ENCODE assay signal across 26 cellular contexts in genomic region chr4:42172391-42172790, GRCh38. TPM values are rescaled to one million over a fixed set of nuclear protein-coding genes. Genes with fewer than 3 reads are reported as not detected.
"Had no signal": no experiment of that assay in that cellular context is flagged by ENCODE, and none has a peak within 500 bp of the region (broad histone marks: within the 10 kb centered on the region; RNA-seq: fewer than 3 reads in every experiment).

No MANE protein-coding gene starts in this region.

- H3K27ac Mint-ChIP-seq: immature natural killer cell; naive thymus-derived CD8-positive, alpha-beta T cell; nephron; progenitor cell of endocrine pancreas; stimulated activated naive B cell treated with anti-CD40 and anti-IgM and Interleukin-4, amounts not matched to agents 10 μg/mL and 1 μg/mL and 100 μg/mL, for 72 hours had no signal

- H3K4me1 ChIP-seq: left lung, lower lobe of right lung, right atrium auricular region, right lobe of liver, stomach, testis, thyroid gland, transverse colon, upper lobe of left lung had no signal

- ATAC-seq: left colon; left lung; lower lobe of right lung; naive thymus-derived CD8-positive, alpha-beta T cell; right lobe of liver; stimulated activated naive B cell treated with anti-CD40 and anti-IgM and Interleukin-4, amounts not matched to agents 10 μg/mL and 1 μg/mL and 100 μg/mL, for 72 hours; stimulated activated naive CD8-positive, alpha-beta T cell treated with anti-CD3 and anti-CD28 coated beads, Interleukin-15, Interleukin-2, amounts not matched to agents 100 U/mL and 50 U/mL, for 24 hours had no signal

- H3K27me3 Mint-ChIP-seq: stimulated activated naive B cell treated with anti-CD40 and anti-IgM and Interleukin-4, amounts not matched to agents 10 μg/mL and 1 μg/mL and 100 μg/mL, for 72 hours had no signal

- H3K36me3 Mint-ChIP-seq: immature natural killer cell had no signal

- DNase-seq: hypothalamus; immature natural killer cell; kidney; left colon; left lung; lower lobe of right lung; mammary epithelial cell; mesenchymal stem cell; naive thymus-derived CD8-positive, alpha-beta T cell; ovary; right lobe of liver; stimulated activated CD4-positive, alpha-beta T cell treated with anti-CD3 and anti-CD28 coated beads, Interleukin-2, amount 100 ng/mL, for 24 hours; stimulated activated CD4-positive, alpha-beta T cell treated with anti-CD3 and anti-CD28 coated beads, Interleukin-4, amount 100 ng/mL, for 1 hour; stimulated activated naive B cell treated with anti-CD40 and anti-IgM and Interleukin-4, amounts not matched to agents 10 μg/mL and 1 μg/mL and 100 μg/mL, for 72 hours; stimulated activated naive CD8-positive, alpha-beta T cell treated with anti-CD3 and anti-CD28 coated beads, Interleukin-15, Interleukin-2, amounts not matched to agents 100 U/mL and 50 U/mL, for 24 hours; stomach; testis; thyroid gland; transverse colon; upper lobe of left lung had no signal

- H3K27ac ChIP-seq: left lung, lower lobe of right lung, ovary, right atrium auricular region, right lobe of liver, stomach, testis, thyroid gland, transverse colon, upper lobe of left lung had no signal

- H3K4me1 Mint-ChIP-seq: immature natural killer cell; naive thymus-derived CD8-positive, alpha-beta T cell; nephron had no signal

- H3K36me3 ChIP-seq: left lung, lower lobe of right lung, ovary, right atrium auricular region, right lobe of liver, stomach, thyroid gland, transverse colon, upper lobe of left lung had no signal

- H3K27me3 ChIP-seq: left lung, ovary, right atrium auricular region, right lobe of liver, stomach, testis, thyroid gland, transverse colon, upper lobe of left lung had no signal

- FAIRE-seq: islet of Langerhans, kidney had no signal

- H3K4me3 Mint-ChIP-seq: immature natural killer cell; naive thymus-derived CD8-positive, alpha-beta T cell; nephron; stimulated activated naive B cell treated with anti-CD40 and anti-IgM and Interleukin-4, amounts not matched to agents 10 μg/mL and 1 μg/mL and 100 μg/mL, for 72 hours had no signal

- H3K4me3 ChIP-seq: left lung, lower lobe of right lung, ovary, right atrium auricular region, right lobe of liver, smooth muscle cell, stomach, testis, thyroid gland, transverse colon, upper lobe of left lung had no signal

- H3K4me2 ChIP-seq: smooth muscle cell had no signal

- H3K9me3 ChIP-seq: left lung, lower lobe of right lung, ovary, right lobe of liver, stomach, testis, thyroid gland, transverse colon, upper lobe of left lung had no signal

RNA-seq across cellular contexts. Expression of gene BEND4, which starts 19.9 kb away (rescaled TPM):
- total RNA-seq: mammary epithelial cell, renal cortical epithelial cell, smooth muscle cell had no signal
- polyA plus RNA-seq: mammary epithelial cell, smooth muscle cell had no signal
